12 cellular contexts compared by ENCODE assay signal in genomic region chr6:61886608-61887259, GRCh38.
DNase-seq lines count a peak whose midpoint lies in the region; ATAC-seq and TF ChIP-seq lines count a peak whose summit lies in the region.
"Had no signal": no experiment of that assay in that cellular context is flagged by ENCODE, and none has a peak within 500 bp of the region (broad histone marks: within the 10 kb centered on the region; RNA-seq: fewer than 3 reads in every experiment).

No MANE protein-coding gene starts in this region.

- peaks cover 27% of the 10 kb centered on the region for H3K4me1 Mint-ChIP-seq in nephron

- no peak overlapping the region for H3K4me3 ChIP-seq in Panc1 (ENCODE audit: low read depth in 2 of 2, low read length in 2 of 2)
- no peak overlapping the region for H3K4me3 ChIP-seq in ascending aorta
- H3K4me3 ChIP-seq: vagina had no signal

- DNase-seq in GM13977 (ENCODE audit: low spot score) (no peak), Panc1 (ENCODE audit: low read depth, low spot score) (no peak), ascending aorta (ENCODE audit: low spot score in 2 of 2) (no peak), substantia nigra (lab: John Stamatoyannopoulos, UW) (no peak)
- DNase-seq: activated T-cell treated with anti-CD3 and anti-CD28 coated beads, Interleukin-2, amount 50 U/mL, for 72 hours; central memory CD4-positive, alpha-beta T cell; left ventricle myocardium superior; WERI-Rb-1 had no signal

- H3K9me3 ChIP-seq in Panc1 (ENCODE audit: control insufficient read depth, insufficient read depth, low read depth, low read length) (no peaks in the 10 kb centered on the region), ascending aorta (no peaks in the 10 kb centered on the region)
- H3K9me3 ChIP-seq: vagina had no signal

- ATAC-seq in HG03342 (IDR thresholded peaks at IDR 0.05; ENCODE audit: unreplicated experiment) (peak; percentile 62), Panc1 (no peak), GM19463 (IDR thresholded peaks at IDR 0.05; ENCODE audit: unreplicated experiment) (no peak)
- ATAC-seq: activated T-cell treated with anti-CD3 and anti-CD28 coated beads, Interleukin-2, amount 50 U/mL, for 72 hours; left ventricle myocardium superior had no signal

- intact Hi-C loops in Panc1 (cut with micrococcal nuclease; ENCODE audit: unreplicated experiment) = loop anchor here (10.0 kb wide), 1 partner anchor 258 kb away; no protein-coding TSS in a partner anchor
- intact Hi-C loops in ascending aorta (cut with DNase I) = no loop called here

- no peak overlapping the region for H3K27ac Mint-ChIP-seq in nephron
- H3K27ac Mint-ChIP-seq: activated T-cell treated with anti-CD3 and anti-CD28 coated beads, Interleukin-2, amount 50 U/mL, for 72 hours had no signal

- in situ Hi-C loops in GM13977 (cut with MboI; ENCODE audit: low pct_unique_long_range_greater_than_20kb, low sequenced_read_pairs, unreplicated experiment) = no loop called here
- in situ Hi-C loops in Panc1 (cut with HindIII; ENCODE audit: low pct_unique_long_range_greater_than_20kb, low sequenced_read_pairs) = no loop called here

- H3K4me1 ChIP-seq in Panc1 (ENCODE audit: control insufficient read depth, insufficient read depth, low read length) (no peaks in the 10 kb centered on the region), ascending aorta (no peaks in the 10 kb centered on the region)
- H3K4me1 ChIP-seq: vagina had no signal

- POLR2A ChIA-PET in Panc1 (lab: Charles Lee) = no interaction called here

- no peak overlapping the region for H3K27ac ChIP-seq in Panc1 (ENCODE audit: low read length)
- H3K27ac ChIP-seq in ascending aorta = no peak overlapping the region
- H3K27ac ChIP-seq in substantia nigra (ENCODE audit: low read depth, low read length, poor library complexity, severe bottlenecking) = no peak overlapping the region
- H3K27ac ChIP-seq: vagina, WERI-Rb-1 had no signal

- no TSS peak for BruUV-seq in Panc1 (replicated peaks; lab: Mats Ljungman, UMichigan)

- H3K4me3 Mint-ChIP-seq in nephron = no peak overlapping the region
- H3K4me3 Mint-ChIP-seq: activated T-cell treated with anti-CD3 and anti-CD28 coated beads, Interleukin-2, amount 50 U/mL, for 72 hours had no signal

- no peaks in the 10 kb centered on the region for H3K27me3 Mint-ChIP-seq in nephron (ENCODE audit: low read depth)

- TF ChIP-seq CTCF in GM13977 (IDR thresholded peaks at IDR 0.05; ENCODE audit: extremely low read depth, insufficient read depth, missing control alignments) = peak; percentile 13
- peak; percentile 11; the same call in 1 of the 2 replicates for TF ChIP-seq CTCF in Panc1 (IDR thresholded peaks at IDR 0.05)
- peak; percentile 23 to 43 (median 26) for TF ChIP-seq CTCF in nephron (IDR thresholded peaks at IDR 0.05; ENCODE audit: unreplicated experiment in 3 of 3)
- no peak for TF ChIP-seq CTCF in ascending aorta (IDR thresholded peaks at IDR 0.05)

- H3K36me3 ChIP-seq in Panc1 (ENCODE audit: control insufficient read depth, insufficient read depth, low read length) (no peaks in the 10 kb centered on the region), ascending aorta (no peaks in the 10 kb centered on the region)
- H3K36me3 ChIP-seq: vagina, WERI-Rb-1 had no signal

- no peaks in the 10 kb centered on the region for H3K36me3 Mint-ChIP-seq in nephron (ENCODE audit: low read depth)

- CTCF ChIA-PET in Panc1 (lab: Charles Lee) = no interaction called here

- H3K27me3 ChIP-seq in Panc1 (ENCODE audit: control insufficient read depth, insufficient read depth, low read length) = no peaks in the 10 kb centered on the region
- H3K27me3 ChIP-seq in ascending aorta = no peaks in the 10 kb centered on the region
- H3K27me3 ChIP-seq: vagina had no signal

- no peaks in the 10 kb centered on the region for H3K9me3 Mint-ChIP-seq in nephron

Comparison
In these comparisons a context has a peak if more than half of its experiments do, and no peak if none do; other contexts are left out.
1. CTCF ChIP-seq: peak in GM13977 (single experiment), Panc1 (single experiment) and nephron (3 of 3); none in ascending aorta (0 of 3).